Comparison of ENCODE assay signal across 15 cellular contexts in genomic region chr2:85187069-85187468, GRCh38. TPM values are rescaled to one million over a fixed set of nuclear protein-coding genes. Genes with fewer than 3 reads are reported as not detected.
DNase-seq lines count a peak whose midpoint lies in the region; FAIRE-seq and TF ChIP-seq lines count a peak whose summit lies in the region.
"Had no signal": no experiment of that assay in that cellular context is flagged by ENCODE, and none has a peak within 500 bp of the region (broad histone marks: within the 10 kb centered on the region; RNA-seq: fewer than 3 reads in every experiment).

No MANE protein-coding gene starts in this region.

- H3K4me2 ChIP-seq in Karpas-422 (ENCODE audit: low read depth, low read length, poor library complexity, severe bottlenecking) = no peak overlapping the region
- H3K4me2 ChIP-seq in astrocyte (ENCODE audit: low read length) = no peak overlapping the region
- H3K4me2 ChIP-seq: BLaER1 treated with 17β-estradiol and CSF1 and Interleukin-3, amounts not matched to agents 10 nM and 100 nM; GM23338 had no signal

- H3K4me3 Mint-ChIP-seq in astrocyte (ENCODE audit: unreplicated experiment) (no peak overlapping the region), nephron (no peak overlapping the region), progenitor cell of endocrine pancreas (ENCODE audit: low read depth) (no peak overlapping the region)
- H3K4me3 Mint-ChIP-seq: CD4-positive, CD25-positive, alpha-beta regulatory T cell; GM23338 had no signal

- no peak overlapping the region for H3K27ac ChIP-seq in Karpas-422 (ENCODE audit: low read length)
- H3K27ac ChIP-seq in astrocyte (ENCODE audit: low read depth, low read length) = no peak overlapping the region
- H3K27ac ChIP-seq: BLaER1 treated with 17β-estradiol and CSF1 and Interleukin-3, amounts not matched to agents 10 nM and 100 nM had no signal

- TF ChIP-seq CTCF in astrocyte (IDR thresholded peaks at IDR 0.05; ENCODE audit: insufficient read depth, low read depth, low read length) (no peak), nephron (IDR thresholded peaks at IDR 0.05; ENCODE audit: unreplicated experiment in 3 of 3) (no peak), progenitor cell of endocrine pancreas (IDR thresholded peaks at IDR 0.05; ENCODE audit: unreplicated experiment) (no peak)

- no peak overlapping the region for H3K9ac ChIP-seq in Karpas-422 (ENCODE audit: low read length)
- H3K9ac ChIP-seq in astrocyte (ENCODE audit: low read length) = no peak overlapping the region
- H3K9ac ChIP-seq: BLaER1 treated with 17β-estradiol and CSF1 and Interleukin-3, amounts not matched to agents 10 nM and 100 nM had no signal

- DNase-seq in Karpas-422 (no peak), astrocyte (ENCODE audit: low read depth) (peak; percentile 25), progenitor cell of endocrine pancreas (ENCODE audit: low spot score, unreplicated experiment) (no peak), NCI-H446 treated with DMSO at 0.1 percent for 48 hours (lab: John Stamatoyannopoulos, UW) (no peak), NCI-H1048 (lab: John Stamatoyannopoulos, UW) (no peak), NCI-H2081 treated with DMSO at 0.1 percent for 48 hours (lab: John Stamatoyannopoulos, UW) (no peak), superior temporal gyrus (ENCODE audit: extremely low spot score) (no peak)
- DNase-seq: ACHN; CD4-positive, CD25-positive, alpha-beta regulatory T cell; DMS53; H7 had no signal

- H3K36me3 Mint-ChIP-seq in astrocyte (ENCODE audit: low read depth, unreplicated experiment) = peaks cover 6% of the 10 kb centered on the region
- H3K36me3 Mint-ChIP-seq in nephron (ENCODE audit: low read depth) = peaks cover 26% of the 10 kb centered on the region
- peaks cover 11% of the 10 kb centered on the region for H3K36me3 Mint-ChIP-seq in progenitor cell of endocrine pancreas (ENCODE audit: insufficient read depth)
- H3K36me3 Mint-ChIP-seq: CD4-positive, CD25-positive, alpha-beta regulatory T cell had no signal

- peak overlapping the region; percentile 1; the same call in 1 of the 2 replicates for H2AFZ ChIP-seq in Karpas-422 (ENCODE audit: low read length)
- no peak overlapping the region for H2AFZ ChIP-seq in astrocyte (ENCODE audit: low read depth, low read length)
- H2AFZ ChIP-seq: GM23338 had no signal

- no peaks in the 10 kb centered on the region for H3K27me3 ChIP-seq in Karpas-422 (ENCODE audit: low read length)
- no peaks in the 10 kb centered on the region for H3K27me3 ChIP-seq in astrocyte (ENCODE audit: insufficient read depth, low read length)
- H3K27me3 ChIP-seq: BLaER1 treated with 17β-estradiol and CSF1 and Interleukin-3, amounts not matched to agents 10 nM and 100 nM had no signal

- no peaks in the 10 kb centered on the region for H3K4me1 ChIP-seq in Karpas-422 (ENCODE audit: low read length)
- H3K4me1 ChIP-seq in astrocyte (ENCODE audit: insufficient read depth, low read length) = no peaks in the 10 kb centered on the region
- H3K4me1 ChIP-seq: BLaER1 treated with 17β-estradiol and CSF1 and Interleukin-3, amounts not matched to agents 10 nM and 100 nM had no signal

- H3K27me3 Mint-ChIP-seq in astrocyte (ENCODE audit: low read depth, unreplicated experiment) (no peaks in the 10 kb centered on the region), nephron (ENCODE audit: low read depth) (no peaks in the 10 kb centered on the region), progenitor cell of endocrine pancreas (no peaks in the 10 kb centered on the region)

- H3K9me3 Mint-ChIP-seq in astrocyte (ENCODE audit: unreplicated experiment) (no peaks in the 10 kb centered on the region), nephron (no peaks in the 10 kb centered on the region), progenitor cell of endocrine pancreas (ENCODE audit: low read depth) (no peaks in the 10 kb centered on the region)
- H3K9me3 Mint-ChIP-seq: CD4-positive, CD25-positive, alpha-beta regulatory T cell; GM23338 had no signal

- H4K20me1 ChIP-seq in Karpas-422 (ENCODE audit: insufficient read depth, low read depth, low read length) (no peaks in the 10 kb centered on the region), astrocyte (ENCODE audit: insufficient read depth, low read length) (peaks cover 67% of the 10 kb centered on the region)
- H4K20me1 ChIP-seq: BLaER1 treated with 17β-estradiol and CSF1 and Interleukin-3, amounts not matched to agents 10 nM and 100 nM had no signal

- H3K27ac Mint-ChIP-seq in astrocyte (ENCODE audit: unreplicated experiment) (no peak overlapping the region), nephron (peak overlapping the region in 2 of 3 experiments; percentile 3 to 58), progenitor cell of endocrine pancreas (peak overlapping the region; percentile 23)
- H3K27ac Mint-ChIP-seq: CD4-positive, CD25-positive, alpha-beta regulatory T cell; GM23338 had no signal

- no peaks in the 10 kb centered on the region for H3K9me2 ChIP-seq in Karpas-422 (replicated peaks; ENCODE audit: insufficient read depth, low read length)

- H3K4me1 Mint-ChIP-seq in astrocyte (ENCODE audit: low read depth, unreplicated experiment) (peaks cover 36% of the 10 kb centered on the region), nephron (peaks cover 58% of the 10 kb centered on the region), progenitor cell of endocrine pancreas (ENCODE audit: low read depth) (peaks cover 18% of the 10 kb centered on the region)
- H3K4me1 Mint-ChIP-seq: CD4-positive, CD25-positive, alpha-beta regulatory T cell had no signal

- H3K79me2 ChIP-seq in Karpas-422 (ENCODE audit: low read length) = no peaks in the 10 kb centered on the region
- H3K79me2 ChIP-seq in astrocyte (ENCODE audit: insufficient read depth, low read length) = no peaks in the 10 kb centered on the region

- FAIRE-seq in astrocyte (lab: Jason Lieb, UNC) = no peak

- H3K36me3 ChIP-seq in Karpas-422 (ENCODE audit: insufficient read depth, low read length) = no peaks in the 10 kb centered on the region
- H3K36me3 ChIP-seq in astrocyte (ENCODE audit: insufficient read depth, low read length) = no peaks in the 10 kb centered on the region
- H3K36me3 ChIP-seq: BLaER1 treated with 17β-estradiol and CSF1 and Interleukin-3, amounts not matched to agents 10 nM and 100 nM had no signal

- H3K4me3 ChIP-seq in Karpas-422 (ENCODE audit: low read length) = no peak overlapping the region
- no peak overlapping the region for H3K4me3 ChIP-seq in astrocyte (ENCODE audit: insufficient read depth, low read depth, low read length)
- H3K4me3 ChIP-seq: BLaER1 treated with 17β-estradiol and CSF1 and Interleukin-3, amounts not matched to agents 10 nM and 100 nM; GM23338 had no signal

- H3K9me3 ChIP-seq in Karpas-422 (ENCODE audit: low read length) (no peaks in the 10 kb centered on the region), astrocyte (ENCODE audit: insufficient read depth, low read depth, low read length) (no peaks in the 10 kb centered on the region)
- H3K9me3 ChIP-seq: BLaER1 treated with 17β-estradiol and CSF1 and Interleukin-3, amounts not matched to agents 10 nM and 100 nM had no signal

RNA-seq across cellular contexts. Expression of gene TCF7L1, which starts 53.9 kb away (rescaled TPM):
- total RNA-seq in Karpas-422 (2014; rRNA removed; shearing (Covaris generic); ENCODE audit: low replicate concordance) = not detected in 2 replicates
- total RNA-seq in astrocyte = 27.2 and 30.8 TPM in 2 replicates
- total RNA-seq in progenitor cell of endocrine pancreas = 57.2 and 62.7 TPM in 2 replicates
- total RNA-seq: A172; CD4-positive, CD25-positive, alpha-beta regulatory T cell had no signal

Comparison
In these comparisons a context has a peak if more than half of its experiments do, and no peak if none do; other contexts are left out.
1. RNA of gene TCF7L1, which starts 53.9 kb away (total RNA-seq): 57.2 to 62.7 TPM in progenitor cell of endocrine pancreas and 27.2 to 30.8 TPM in astrocyte; not detected in Karpas-422; every median in the first group is over 10 times any median in the second.